ENCODE assay signal across 11 cellular contexts in the genomic region with DNA sequence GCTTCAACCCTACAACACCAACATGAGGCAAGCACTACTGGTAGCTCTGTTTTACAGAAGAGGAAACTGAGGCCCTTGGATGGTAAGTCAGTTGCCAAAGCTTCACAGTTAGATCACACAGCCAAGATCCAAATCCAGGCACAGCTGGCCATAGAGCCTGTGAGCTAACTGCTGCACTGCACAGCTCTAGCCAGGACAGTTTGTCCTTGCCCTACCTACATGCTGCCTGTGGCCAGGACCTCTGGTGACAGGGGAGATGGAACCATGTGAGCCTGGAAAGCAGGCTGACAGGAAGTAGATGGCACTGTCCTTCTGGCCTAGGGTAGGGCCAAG.
A peak's percentile ranks its signal among the peaks of the same experiment; 100 is the strongest.
DNase-seq lines count a peak whose midpoint lies in the region; ATAC-seq, FAIRE-seq and TF ChIP-seq lines count a peak whose summit lies in the region.
"Had no signal": no experiment of that assay in that cellular context is flagged by ENCODE, and none has a peak within 500 bp of the region (broad histone marks: within the 10 kb centered on the region; RNA-seq: fewer than 3 reads in every experiment).

No MANE protein-coding gene starts in this region.

- no peak for FAIRE-seq in H1 (lab: Jason Lieb, UNC)
- no peak for FAIRE-seq in GM12891 (lab: Jason Lieb, UNC)

- no peak overlapping the region for H3K27ac ChIP-seq in H1 (ENCODE audit: low read depth, low read length)
- H3K27ac ChIP-seq: right lobe of liver had no signal

- H3K23me2 ChIP-seq in H1 (ENCODE audit: low read depth, low read length) = no peaks in the 10 kb centered on the region; the same call in 1 of the 2 replicates

- H2BK5ac ChIP-seq in H1 (ENCODE audit: low read depth, low read length) = peak overlapping the region; percentile 41; the same call in 1 of the 2 replicates

- no peak overlapping the region for H3K27ac Mint-ChIP-seq in activated CD8-positive, alpha-beta T cell treated with anti-CD3 and anti-CD28 coated beads, Interleukin-2, amount 10 ng/mL, durations not matched to agents 7 days and 5 days
- H3K27ac Mint-ChIP-seq: activated B cell treated with CpG ODN at 0.5 μM for 24 hours; activated T-helper 1 cell treated with anti-CD3 and anti-CD28 coated beads, Interleukin-12 subunit alpha, Interleukin-12 subunit beta, Interleukin-2, Interleukin-4 antibody, amounts not matched to agents 30 ng/mL and 10 ng/mL and 1 ng/mL, durations not matched to agents 14 hours and 24 hours and 36 hours had no signal

- peak overlapping the region; percentile 35 to 50; a peak in 3 of 4 replicates for H3K4me2 ChIP-seq in H1 (ENCODE audit: insufficient read depth in 1 of 2, low read depth in 2 of 2, low read length in 2 of 2)

- peak overlapping the region; percentile 35 for H4K5ac ChIP-seq in H1 (ENCODE audit: insufficient read length, low read depth, low read length)

- H3K9me3 Mint-ChIP-seq in activated CD8-positive, alpha-beta T cell treated with anti-CD3 and anti-CD28 coated beads, Interleukin-2, amount 10 ng/mL, durations not matched to agents 7 days and 5 days (ENCODE audit: insufficient read depth) = no peaks in the 10 kb centered on the region
- H3K9me3 Mint-ChIP-seq: activated B cell treated with CpG ODN at 0.5 μM for 24 hours; activated T-helper 1 cell treated with anti-CD3 and anti-CD28 coated beads, Interleukin-12 subunit alpha, Interleukin-12 subunit beta, Interleukin-2, Interleukin-4 antibody, amounts not matched to agents 30 ng/mL and 10 ng/mL and 1 ng/mL, durations not matched to agents 14 hours and 24 hours and 36 hours had no signal

- TF ChIP-seq EP300 in H1 (IDR thresholded peaks at IDR 0.05; ENCODE audit: borderline replicate concordance in 1 of 2, low read depth in 2 of 2, low read length in 2 of 2) = no peak

- ATAC-seq in GM18511 (IDR thresholded peaks at IDR 0.05; ENCODE audit: unreplicated experiment) = peak; percentile 38
- peak; percentile 27 for ATAC-seq in GM21529 (IDR thresholded peaks at IDR 0.05; ENCODE audit: unreplicated experiment)
- peak; percentile 16 for ATAC-seq in HG03108 (IDR thresholded peaks at IDR 0.05; ENCODE audit: unreplicated experiment)
- ATAC-seq in activated CD8-positive, alpha-beta T cell treated with anti-CD3 and anti-CD28 coated beads, Interleukin-2, amount 10 ng/mL, durations not matched to agents 7 days and 5 days = no peak
- ATAC-seq: right lobe of liver had no signal

- H3K4me3 Mint-ChIP-seq in activated CD8-positive, alpha-beta T cell treated with anti-CD3 and anti-CD28 coated beads, Interleukin-2, amount 10 ng/mL, durations not matched to agents 7 days and 5 days = no peak overlapping the region
- H3K4me3 Mint-ChIP-seq: activated B cell treated with CpG ODN at 0.5 μM for 24 hours; activated T-helper 1 cell treated with anti-CD3 and anti-CD28 coated beads, Interleukin-12 subunit alpha, Interleukin-12 subunit beta, Interleukin-2, Interleukin-4 antibody, amounts not matched to agents 30 ng/mL and 10 ng/mL and 1 ng/mL, durations not matched to agents 14 hours and 24 hours and 36 hours had no signal

- H3K27me3 ChIP-seq in H1 (replicated peaks in 1 of 4; ENCODE audit: control insufficient read depth in 3 of 4, extremely low read depth in 1 of 4, insufficient read depth in 3 of 4, low read length in 3 of 4) = no peaks in the 10 kb centered on the region; a peak in 1 of 7 replicates
- H3K27me3 ChIP-seq: right lobe of liver had no signal

- DNase-seq in H1 (ENCODE audit: low read depth in 1 of 2, low spot score in 2 of 2) = no peak
- DNase-seq in activated CD8-positive, alpha-beta T cell treated with anti-CD3 and anti-CD28 coated beads, Interleukin-2, amount 10 ng/mL, durations not matched to agents 7 days and 5 days = no peak
- DNase-seq in NCI-H345 (lab: John Stamatoyannopoulos, UW) = no peak
- DNase-seq in SHP77 (lab: John Stamatoyannopoulos, UW) = no peak
- DNase-seq in GM12891 (ENCODE audit: insufficient read length, low spot score) = no peak
- DNase-seq: activated B cell treated with CpG ODN at 0.5 μM for 24 hours, right lobe of liver had no signal

- peaks cover 5 to 19% (median 12%) of the 10 kb centered on the region in 4 experiments for H3K4me1 ChIP-seq in H1 (replicated peaks in 1 of 4; ENCODE audit: control insufficient read depth in 3 of 4, insufficient read depth in 4 of 4, low read length in 3 of 4)
- H3K4me1 ChIP-seq: right lobe of liver had no signal

- CTCF ChIA-PET in H1 (lab: Charles Lee; ENCODE audit: partially characterized antibody) = interaction anchor here (1.0 to 2.6 kb wide), 7 partner anchors 9 to 240 kb away, joined by 3 to 8 read pairs (median 4); no protein-coding TSS in a partner anchor
- CTCF ChIA-PET in activated CD8-positive, alpha-beta T cell treated with anti-CD3 and anti-CD28 coated beads, Interleukin-2, amount 10 ng/mL, durations not matched to agents 7 days and 5 days (lab: Charles Lee) = no interaction called here

- TF ChIP-seq RAD21 in H1 (IDR thresholded peaks at IDR 0.05 in 1 of 2, conservative IDR thresholded peaks at IDR 0.05 in 1 of 2; ENCODE audit: low read depth in 2 of 2, low read length in 2 of 2) = no peak

- no peak overlapping the region for H3K4me3 ChIP-seq in H1 (ENCODE audit: extremely low read depth in 1 of 4, insufficient read depth in 2 of 4, low read depth in 3 of 4, low read length in 4 of 4)
- H3K4me3 ChIP-seq: right lobe of liver had no signal

- H4K8ac ChIP-seq in H1 (ENCODE audit: extremely low read depth, insufficient read depth, low read length) = no peak overlapping the region

- H3K36me3 Mint-ChIP-seq in activated CD8-positive, alpha-beta T cell treated with anti-CD3 and anti-CD28 coated beads, Interleukin-2, amount 10 ng/mL, durations not matched to agents 7 days and 5 days (ENCODE audit: low read depth) = no peaks in the 10 kb centered on the region

- peak overlapping the region; percentile 15 for H3K18ac ChIP-seq in H1 (ENCODE audit: extremely low read depth, low read length)

- H3K56ac ChIP-seq in H1 (replicated peaks; ENCODE audit: insufficient read length, low read depth, low read length) = no peak overlapping the region

- TF ChIP-seq CTCF in H1 (IDR thresholded peaks at IDR 0.05; ENCODE audit: control extremely low read depth in 1 of 3, insufficient read depth in 1 of 3, low read depth in 1 of 3, low read length in 3 of 3) = no peak

- POLR2A ChIA-PET in H1 (lab: Charles Lee; ENCODE audit: partially characterized antibody) = no interaction called here
- POLR2A ChIA-PET in activated CD8-positive, alpha-beta T cell treated with anti-CD3 and anti-CD28 coated beads, Interleukin-2, amount 10 ng/mL, durations not matched to agents 7 days and 5 days (lab: Charles Lee) = no interaction called here

- H2AK5ac ChIP-seq in H1 (ENCODE audit: low read depth, low read length) = peak overlapping the region; percentile 79; the same call in 1 of the 2 replicates

- peak overlapping the region; percentile 35 for H2AFZ ChIP-seq in H1 (ENCODE audit: low read length)

- H3K9me3 ChIP-seq in H1 (ENCODE audit: insufficient read depth in 2 of 2, low read depth in 1 of 2, low read length in 1 of 2) = no peaks in the 10 kb centered on the region
- H3K9me3 ChIP-seq: right lobe of liver had no signal

- H2BK120ac ChIP-seq in H1 (replicated peaks; ENCODE audit: low read depth, low read length) = peak overlapping the region; percentile 25

- H3K14ac ChIP-seq in H1 (ENCODE audit: insufficient read length) = no peak overlapping the region

- no peak overlapping the region for H3K23ac ChIP-seq in H1 (ENCODE audit: insufficient read length)

- H3K36me3 ChIP-seq in H1 (ENCODE audit: control insufficient read depth in 2 of 4, insufficient read depth in 4 of 4, low read length in 3 of 4) = no peaks in the 10 kb centered on the region
- H3K36me3 ChIP-seq: right lobe of liver had no signal

- peak overlapping the region; percentile 21 for H2BK15ac ChIP-seq in H1 (ENCODE audit: low read length)

- H3K79me2 ChIP-seq in H1 (ENCODE audit: control insufficient read depth in 1 of 2, insufficient read depth in 2 of 2, low read length in 2 of 2) = no peaks in the 10 kb centered on the region

- peak overlapping the region; percentile 33 for H3K4ac ChIP-seq in H1 (replicated peaks; ENCODE audit: insufficient read length, low read depth, low read length)

- peak overlapping the region; percentile 87 for H2BK20ac ChIP-seq in H1 (ENCODE audit: low read length)

- no peaks in the 10 kb centered on the region for H3K27me3 Mint-ChIP-seq in activated CD8-positive, alpha-beta T cell treated with anti-CD3 and anti-CD28 coated beads, Interleukin-2, amount 10 ng/mL, durations not matched to agents 7 days and 5 days (ENCODE audit: low read depth)

- H3K9ac ChIP-seq in H1 (replicated peaks in 1 of 4; ENCODE audit: extremely low read depth in 1 of 4, low read depth in 3 of 4, low read length in 3 of 4) = no peak overlapping the region

- H2BK12ac ChIP-seq in H1 (ENCODE audit: low read depth, low read length) = peak overlapping the region; percentile 68

- TF ChIP-seq POLR2A in H1 (IDR thresholded peaks at IDR 0.05; ENCODE audit: control extremely low read depth in 1 of 2, low read depth in 2 of 2, low read length in 2 of 2) (no peak), GM12891 (IDR thresholded peaks at IDR 0.05; ENCODE audit: low read depth, low read length) (no peak)

- peak overlapping the region; percentile 75 for H4K91ac ChIP-seq in H1 (replicated peaks; ENCODE audit: insufficient read length, low read length)

- H3K4me1 Mint-ChIP-seq in activated CD8-positive, alpha-beta T cell treated with anti-CD3 and anti-CD28 coated beads, Interleukin-2, amount 10 ng/mL, durations not matched to agents 7 days and 5 days (ENCODE audit: low read depth) = peaks cover 7% of the 10 kb centered on the region
- H3K4me1 Mint-ChIP-seq: activated B cell treated with CpG ODN at 0.5 μM for 24 hours had no signal

- H4K20me1 ChIP-seq in H1 (replicated peaks in 1 of 2; ENCODE audit: control insufficient read depth in 1 of 2, insufficient read depth in 2 of 2, low read length in 2 of 2) = no peaks in the 10 kb centered on the region

- no peaks in the 10 kb centered on the region for H3K79me1 ChIP-seq in H1 (ENCODE audit: low read depth, low read length)

TF ChIP-seq in H1, 55 proteins besides CTCF, POLR2A, EP300 and RAD21 (continues in another document):
- TF ChIP-seq, protein P1, sequence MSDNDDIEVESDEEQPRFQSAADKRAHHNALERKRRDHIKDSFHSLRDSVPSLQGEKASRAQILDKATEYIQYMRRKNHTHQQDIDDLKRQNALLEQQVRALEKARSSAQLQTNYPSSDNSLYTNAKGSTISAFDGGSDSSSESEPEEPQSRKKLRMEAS (IDR thresholded peaks at IDR 0.05) = 0 out of 2 replicates have a peak, but pooled peaks have one; percentile 11
- no peak for TF ChIP-seq ASH2L (IDR thresholded peaks at IDR 0.05; ENCODE audit: low read length)
- TF ChIP-seq NANOG (IDR thresholded peaks at IDR 0.05; ENCODE audit: insufficient read depth, low read depth, low read length, poor library complexity, severe bottlenecking) = no peak

TF ChIP-seq in GM12891, 5 proteins besides CTCF, POLR2A, EP300 and RAD21:
- TF ChIP-seq POU2F2 (IDR thresholded peaks at IDR 0.05; ENCODE audit: low read depth, low read length) (no peak), SPI1 (IDR thresholded peaks at IDR 0.05; ENCODE audit: low read depth, low read length) (no peak), POLR2AphosphoS5 (IDR thresholded peaks at IDR 0.05; ENCODE audit: low read depth, low read length) (no peak)
